1 cellular context compared by ENCODE assay signal in the genomic region with DNA sequence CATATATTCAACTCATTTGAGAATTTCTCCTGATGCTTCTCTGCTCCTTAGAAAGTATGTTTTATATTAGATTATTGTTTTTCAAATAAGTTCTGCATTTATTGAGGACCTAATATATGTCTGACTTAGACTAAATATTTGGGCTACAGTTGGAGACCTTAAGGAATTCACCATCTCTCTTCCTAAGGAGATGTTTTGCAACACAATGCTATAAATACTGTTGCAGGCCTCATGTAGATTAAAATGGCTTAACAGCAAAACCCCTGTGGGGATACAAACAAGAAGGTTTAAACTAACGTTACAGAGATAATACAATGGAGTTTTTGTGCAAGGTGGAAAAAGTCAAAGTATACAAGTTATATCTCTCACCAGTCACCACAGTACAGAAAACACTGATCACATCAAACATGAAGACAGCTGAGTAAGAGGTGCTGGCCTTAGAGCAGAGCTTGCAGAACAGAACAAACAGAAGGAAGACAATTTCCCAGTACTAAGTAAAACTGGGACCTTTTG.
TF ChIP-seq lines count a peak whose summit lies in the region.

No MANE protein-coding gene starts in this region.

TF ChIP-seq in IMR-90, 13 proteins besides CTCF, POLR2A, EP300 and RAD21:
- TF ChIP-seq MXI1 (IDR thresholded peaks at IDR 0.05; ENCODE audit: borderline replicate concordance, low read depth, low read length) (no peak), NFE2L2 (IDR thresholded peaks at IDR 0.05; ENCODE audit: low read depth, low read length) (no peak), CHD1 (IDR thresholded peaks at IDR 0.05; ENCODE audit: low read depth, low read length) (no peak), RFX5 (IDR thresholded peaks at IDR 0.05; ENCODE audit: low read depth, low read length) (no peak), RCOR1 (IDR thresholded peaks at IDR 0.05; ENCODE audit: insufficient replicate concordance, low read length) (no peak), SMC3 (IDR thresholded peaks at IDR 0.05; ENCODE audit: low read depth, low read length) (no peak)
TF ChIP-seq in IMR-90: peak in this region for 0.
